Comparison of ENCODE assay signal across 7 cellular contexts in genomic region chr7:91264083-91264923, GRCh38.
A peak's percentile ranks its signal among the peaks of the same experiment; 100 is the strongest.
DNase-seq lines count a peak whose midpoint lies in the region; ATAC-seq and TF ChIP-seq lines count a peak whose summit lies in the region.

Gene FZD1, plus strand, starts transcription at chr7:91264433. Its CDS starts 448 bp downstream, at chr7:91264881.

- peaks cover 48% of the 10 kb centered on the region for H3K27me3 ChIP-seq in iPS DF 6.9 (ENCODE audit: control insufficient read depth, insufficient read depth, low read length)

- peaks cover 28% of the 10 kb centered on the region for H3K36me3 ChIP-seq in SK-N-MC (ENCODE audit: insufficient read depth, low read length)
- no peaks in the 10 kb centered on the region for H3K36me3 ChIP-seq in iPS DF 6.9 (ENCODE audit: control insufficient read depth, insufficient read depth, low read length)

- TF ChIP-seq CTCF in retinal pigment epithelial cell (conservative IDR thresholded peaks at IDR 0.05; ENCODE audit: low read depth, low read length) = no peak

- H3K9ac ChIP-seq in SK-N-MC (ENCODE audit: insufficient read length) = peak within 1 kb of the TSS; percentile 87

- ATAC-seq in GM18499 (IDR thresholded peaks at IDR 0.05; ENCODE audit: insufficient read depth, unreplicated experiment) (peak; percentile 77), HG02763 (IDR thresholded peaks at IDR 0.05; ENCODE audit: unreplicated experiment) (peak; percentile 92)

- no CpG with 5 or more reads among the region's 89 CpGs for WGBS in iPS DF 6.9 (ENCODE audit: insufficient coverage, insufficient read length)

- peak within 1 kb of the TSS; percentile 92 for H3K4me3 ChIP-seq in SK-N-MC
- peak within 1 kb of the TSS; percentile 62; the same call in 1 of the 2 replicates for H3K4me3 ChIP-seq in iPS DF 6.9 (ENCODE audit: low read length)
- H3K4me3 ChIP-seq in retinal pigment epithelial cell (ENCODE audit: low read length) = peak within 1 kb of the TSS; percentile 81

- DNase-seq in NCI-H1092 treated with DMSO at 0.1 percent for 48 hours (lab: John Stamatoyannopoulos, UW) (peak; percentile 99), SK-N-MC (ENCODE audit: low read depth, low spot score) (peak; percentile 86), brain pericyte (ENCODE audit: low read depth, low spot score) (peak; percentile 96), iPS DF 6.9 (ENCODE audit: low read depth, low spot score) (peak; percentile 94), retinal pigment epithelial cell (ENCODE audit: low read depth) (peak; percentile 97)

- H3K27ac ChIP-seq in SK-N-MC (peak within 1 kb of the TSS; percentile 96), iPS DF 6.9 (ENCODE audit: low read length) (no peak within 1 kb of the TSS)

- H3K4me1 ChIP-seq in iPS DF 6.9 (ENCODE audit: control insufficient read depth, insufficient read depth, low read length) = peaks cover 12% of the 10 kb centered on the region

- H3K9me3 ChIP-seq in SK-N-MC (ENCODE audit: low read depth, low read length) (no peaks in the 10 kb centered on the region), iPS DF 6.9 (ENCODE audit: control insufficient read depth, insufficient read depth, low read length) (no peaks in the 10 kb centered on the region)
